ENCODE assay signal across 19 cellular contexts in the genomic region with DNA sequence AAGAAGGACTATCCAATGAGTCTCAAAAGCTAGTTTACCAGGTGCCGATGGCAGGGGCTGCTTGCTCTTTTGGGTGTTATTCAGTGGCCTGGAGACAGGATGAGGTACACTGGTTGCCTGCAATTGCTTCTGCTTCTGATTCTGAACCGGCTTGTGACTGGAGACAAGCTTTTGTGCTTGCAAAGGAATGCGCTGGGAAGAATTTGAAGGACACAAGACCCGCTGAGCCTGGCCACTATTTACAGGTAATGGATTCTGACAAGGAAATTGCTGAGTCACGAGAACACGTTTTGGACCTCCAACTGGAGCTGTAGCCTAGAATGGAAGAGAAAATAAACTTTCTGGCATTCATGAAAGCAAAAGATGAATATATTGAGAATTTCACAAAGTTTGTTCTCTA. TPM values are rescaled to one million over a fixed set of nuclear protein-coding genes. Genes with fewer than 3 reads are reported as not detected.
DNase-seq lines count a peak whose midpoint lies in the region; ATAC-seq, FAIRE-seq and TF ChIP-seq lines count a peak whose summit lies in the region.
"Had no signal": no experiment of that assay in that cellular context is flagged by ENCODE, and none has a peak within 500 bp of the region (broad histone marks: within the 10 kb centered on the region; RNA-seq: fewer than 3 reads in every experiment).

No MANE protein-coding gene starts in this region.

- H3K27ac ChIP-seq in A549 (peak overlapping the region in 1 of 2 experiments; percentile 48; a peak in 3 of 6 replicates), SK-N-SH (ENCODE audit: low read depth in 2 of 2, low read length in 1 of 2) (no peak overlapping the region), mesendoderm (ENCODE audit: low read depth, low read length) (no peak overlapping the region)

- H2BK120ac ChIP-seq in mesendoderm (ENCODE audit: low read depth, low read length) = no peak overlapping the region

- H3K9me3 Mint-ChIP-seq in natural killer cell treated with Interleukin-12 subunit alpha and Interleukin-12 subunit beta and Interleukin-15 and Interleukin-18, amount 100 ng/mL, for 72 hours = no peaks in the 10 kb centered on the region
- H3K9me3 Mint-ChIP-seq: CD8-positive, alpha-beta memory T cell had no signal

- no peaks in the 10 kb centered on the region for H4K20me1 ChIP-seq in SK-N-SH (ENCODE audit: insufficient read depth)

- FAIRE-seq in A549 (lab: Jason Lieb, UNC) = no peak

- H2BK15ac ChIP-seq in mesendoderm (replicated peaks; ENCODE audit: low read depth) = no peak overlapping the region

- H3K4me2 ChIP-seq in A549 (no peak overlapping the region), SK-N-SH (no peak overlapping the region), mesendoderm (ENCODE audit: low read length) (no peak overlapping the region)
- H3K4me2 ChIP-seq: BLaER1 treated with 17β-estradiol and CSF1 and Interleukin-3, amounts not matched to agents 10 nM and 100 nM had no signal

- DNase-seq in A549 (ENCODE audit: low read depth in 1 of 2, low spot score in 1 of 2) (no peak), ELF-1 (ENCODE audit: low read depth, low spot score) (peak; percentile 45), SK-N-SH (no peak), mesendoderm (peak; percentile 13), NCI-H2171 (lab: John Stamatoyannopoulos, UW) (no peak)
- DNase-seq in natural killer cell treated with Interleukin-12 subunit alpha and Interleukin-12 subunit beta and Interleukin-15 and Interleukin-18, amount 100 ng/mL, for 72 hours (ENCODE audit: low spot score) = no peak
- DNase-seq: CD8-positive, alpha-beta memory T cell; DMS79 treated with DMSO at 0.1 percent for 48 hours; KBM-7; NCI-H1417; NCI-H187; NCI-H2107; NCI-H226; NCI-H524; NCI-H82; SHP77 had no signal

- no peak overlapping the region for H2BK5ac ChIP-seq in mesendoderm (ENCODE audit: low read length)

- 85% methylated on average over 6 of the region's 6 CpGs for WGBS in A549 (ENCODE audit: missing lambda C conversion rate)
- 81% methylated on average over 6 of the region's 6 CpGs for WGBS in SK-N-SH (ENCODE audit: low lambda C conversion rate)
- no CpG with 5 or more reads among the region's 6 CpGs for WGBS in mesendoderm (ENCODE audit: extremely low coverage, insufficient coverage, low lambda C conversion rate)

- no peaks in the 10 kb centered on the region for H3K27me3 Mint-ChIP-seq in natural killer cell treated with Interleukin-12 subunit alpha and Interleukin-12 subunit beta and Interleukin-15 and Interleukin-18, amount 100 ng/mL, for 72 hours

- no peak for TF ChIP-seq RAD21 in A549 (conservative IDR thresholded peaks at IDR 0.05 in 1 of 2, IDR thresholded peaks at IDR 0.05 in 1 of 2)
- no peak for TF ChIP-seq RAD21 in SK-N-SH (IDR thresholded peaks at IDR 0.05; ENCODE audit: low read length)

- H3F3A ChIP-seq in SK-N-SH (replicated peaks; ENCODE audit: insufficient read depth) = peaks cover 12% of the 10 kb centered on the region

- CTCF ChIA-PET in A549 (lab: Yijun Ruan, JAX) = interaction anchor here (1.1 to 2.0 kb wide), 4 partner anchors 11 to 21 kb away, joined by 3 to 8 read pairs (median 3); no protein-coding TSS in a partner anchor
- CTCF ChIA-PET in SK-N-SH (lab: Yijun Ruan, JAX) = no interaction called here

- H3K4me3 ChIP-seq in A549 (no peak overlapping the region), SK-N-SH (ENCODE audit: low read depth in 2 of 2, low read length in 1 of 2) (no peak overlapping the region), mesendoderm (ENCODE audit: low read length) (no peak overlapping the region)
- H3K4me3 ChIP-seq: BLaER1 treated with 17β-estradiol and CSF1 and Interleukin-3, amounts not matched to agents 10 nM and 100 nM had no signal

- TF ChIP-seq EP300 in A549 (IDR thresholded peaks at IDR 0.05) = no peak
- no peak for TF ChIP-seq EP300 in SK-N-SH (IDR thresholded peaks at IDR 0.05; ENCODE audit: borderline replicate concordance in 1 of 2, low read depth in 1 of 2, low read length in 1 of 2)

- H4K8ac ChIP-seq in mesendoderm (ENCODE audit: low read depth, low read length) = no peak overlapping the region

- peaks cover 12 to 21% of the 10 kb centered on the region in 2 donors for H3K4me1 Mint-ChIP-seq in natural killer cell treated with Interleukin-12 subunit alpha and Interleukin-12 subunit beta and Interleukin-15 and Interleukin-18, amount 100 ng/mL, for 72 hours (ENCODE audit: low read depth in 2 of 2)

- peaks cover 41% of the 10 kb centered on the region for H3K79me1 ChIP-seq in mesendoderm (ENCODE audit: low read length)

- H3K4ac ChIP-seq in mesendoderm (ENCODE audit: low read depth, low read length) = no peak overlapping the region

- no peaks in the 10 kb centered on the region for H3K9me2 ChIP-seq in SK-N-SH

- H3K27ac Mint-ChIP-seq in natural killer cell treated with Interleukin-12 subunit alpha and Interleukin-12 subunit beta and Interleukin-15 and Interleukin-18, amount 100 ng/mL, for 72 hours = no peak overlapping the region
- H3K27ac Mint-ChIP-seq: CD8-positive, alpha-beta memory T cell had no signal

- H3K27me3 ChIP-seq in SK-N-SH (ENCODE audit: insufficient read depth) (no peaks in the 10 kb centered on the region), mesendoderm (ENCODE audit: insufficient read depth, low read length, poor library complexity) (no peaks in the 10 kb centered on the region)
- H3K27me3 ChIP-seq: BLaER1 treated with 17β-estradiol and CSF1 and Interleukin-3, amounts not matched to agents 10 nM and 100 nM had no signal

- POLR2A ChIA-PET in A549 (lab: Yijun Ruan, JAX) = no interaction called here
- POLR2A ChIA-PET in SK-N-SH (lab: Yijun Ruan, JAX) = no interaction called here

- no peak overlapping the region for H3K18ac ChIP-seq in mesendoderm (ENCODE audit: low read length)

- H2AK5ac ChIP-seq in mesendoderm (ENCODE audit: low read length) = no peak overlapping the region

- H3K23ac ChIP-seq in mesendoderm (ENCODE audit: low read length) = no peak overlapping the region

- peaks cover 100% of the 10 kb centered on the region for H3K79me2 ChIP-seq in SK-N-SH (ENCODE audit: insufficient read depth)
- H3K79me2 ChIP-seq in mesendoderm (ENCODE audit: control insufficient read depth, insufficient read depth, low read length) = peaks cover 53% of the 10 kb centered on the region

- H3K9me3 ChIP-seq in A549 (no peaks in the 10 kb centered on the region), SK-N-SH (no peaks in the 10 kb centered on the region)
- H3K9me3 ChIP-seq: BLaER1 treated with 17β-estradiol and CSF1 and Interleukin-3, amounts not matched to agents 10 nM and 100 nM had no signal

- H2AFZ ChIP-seq in SK-N-SH (ENCODE audit: low read depth) = no peak overlapping the region

- H3K56ac ChIP-seq in mesendoderm (ENCODE audit: low read length) = no peak overlapping the region

- peaks cover 20% of the 10 kb centered on the region for H3K4me1 ChIP-seq in A549
- H3K4me1 ChIP-seq in SK-N-SH (ENCODE audit: control insufficient read depth in 1 of 2, insufficient read depth in 2 of 2, low read depth in 1 of 2, low read length in 1 of 2) = peaks cover 3 to 13% of the 10 kb centered on the region in 2 experiments; a peak in 3 of 4 replicates
- H3K4me1 ChIP-seq in mesendoderm (ENCODE audit: control insufficient read depth, low read depth, low read length) = no peaks in the 10 kb centered on the region

- H3K9ac ChIP-seq in SK-N-SH (no peak overlapping the region), mesendoderm (ENCODE audit: low read length) (no peak overlapping the region)
- H3K9ac ChIP-seq: BLaER1 treated with 17β-estradiol and CSF1 and Interleukin-3, amounts not matched to agents 10 nM and 100 nM had no signal

- H3K4me3 Mint-ChIP-seq in natural killer cell treated with Interleukin-12 subunit alpha and Interleukin-12 subunit beta and Interleukin-15 and Interleukin-18, amount 100 ng/mL, for 72 hours = no peak overlapping the region

- H3K36me3 ChIP-seq in SK-N-SH (replicated peaks in 1 of 2; ENCODE audit: control insufficient read depth in 1 of 2, insufficient read depth in 2 of 2, low read length in 1 of 2) = peaks cover 28 to 37% of the 10 kb centered on the region in 2 experiments
- H3K36me3 ChIP-seq in mesendoderm (ENCODE audit: control insufficient read depth, insufficient read depth, low read length) = peaks cover 26% of the 10 kb centered on the region

- TF ChIP-seq POLR2A in A549 (IDR thresholded peaks at IDR 0.05; ENCODE audit: low read length) = no peak

- TF ChIP-seq CTCF in A549 (IDR thresholded peaks at IDR 0.05) (no peak), SK-N-SH (IDR thresholded peaks at IDR 0.05) (no peak)

- ATAC-seq in A549 = no peak
- no peak for ATAC-seq in natural killer cell treated with Interleukin-12 subunit alpha and Interleukin-12 subunit beta and Interleukin-15 and Interleukin-18, amount 100 ng/mL, for 72 hours
- no peak for ATAC-seq in GM18868 (IDR thresholded peaks at IDR 0.05; ENCODE audit: unreplicated experiment)
- ATAC-seq: HCT116 had no signal

- H4K5ac ChIP-seq in mesendoderm (ENCODE audit: low read length) = no peak overlapping the region

- peaks cover 42% of the 10 kb centered on the region for H3K36me3 Mint-ChIP-seq in natural killer cell treated with Interleukin-12 subunit alpha and Interleukin-12 subunit beta and Interleukin-15 and Interleukin-18, amount 100 ng/mL, for 72 hours

RNA-seq across cellular contexts. Expression of a gene that starts 5.8 kb away (rescaled TPM):
- polyA plus RNA-seq in A549 (2011; rRNA removed) = 116 and 123 TPM in 2 replicates
- 86.3 and 92.5 TPM in 2 replicates for polyA plus RNA-seq in A549 (2012; cell fraction: cytosol; rRNA removed)
- polyA plus RNA-seq in A549 (2012; cell fraction: nucleus; rRNA removed) = 55.4 and 79.5 TPM in 2 replicates
- polyA plus RNA-seq in A549 (2017; fragmentation: RNase III; extraction: RNeasy Plus Mini Kit Qiagen cat#74134 plus additional on column Dnase treatment) = 107 to 125 TPM (median 117 TPM) in 3 replicates
- 63.4 and 70.5 TPM in 2 replicates for polyA minus RNA-seq in A549 (2011; rRNA and poly(A)+ RNA removed)
- 24.6 and 27.6 TPM in 2 replicates for polyA plus RNA-seq in SK-N-SH (2012; rRNA removed)
- 27.6 and 29.6 TPM in 2 replicates for polyA plus RNA-seq in SK-N-SH (2012; cell fraction: cytosol; rRNA removed)
- polyA plus RNA-seq in SK-N-SH (2012; cell fraction: nucleus; rRNA removed) = 11.1 and 15.1 TPM in 2 replicates
- 91.0 TPM for polyA plus RNA-seq in mesendoderm (2013, experiment 1 of 2)
- polyA plus RNA-seq in mesendoderm (2013, experiment 2 of 2) = 89.8 TPM
- total RNA-seq in natural killer cell treated with Interleukin-12 subunit alpha and Interleukin-12 subunit beta and Interleukin-15 and Interleukin-18, amount 100 ng/mL, for 72 hours = 10 to 100 TPM; 45.1 to 80.8 TPM

RNA-seq across cellular contexts. Expression of a gene that starts 6.2 kb away (rescaled TPM):
- polyA plus RNA-seq in A549 (2011; rRNA removed) = 79.9 and 96.3 TPM in 2 replicates
- 43.8 and 47.8 TPM in 2 replicates for polyA plus RNA-seq in A549 (2012; cell fraction: cytosol; rRNA removed)
- 41.3 and 44.8 TPM in 2 replicates for polyA plus RNA-seq in A549 (2012; cell fraction: nucleus; rRNA removed)
- 37.1 to 40.9 TPM (median 37.6 TPM) in 3 replicates for polyA plus RNA-seq in A549 (2017; fragmentation: RNase III; extraction: RNeasy Plus Mini Kit Qiagen cat#74134 plus additional on column Dnase treatment)
- polyA minus RNA-seq in A549 (2011; rRNA and poly(A)+ RNA removed) = 114 and 140 TPM in 2 replicates
- polyA plus RNA-seq in SK-N-SH (2012; rRNA removed) = 23.4 and 31.2 TPM in 2 replicates
- 23.7 and 25.3 TPM in 2 replicates for polyA plus RNA-seq in SK-N-SH (2012; cell fraction: cytosol; rRNA removed)
- polyA plus RNA-seq in SK-N-SH (2012; cell fraction: nucleus; rRNA removed) = 27.4 and 32.0 TPM in 2 replicates
- polyA plus RNA-seq in mesendoderm (2013, experiment 1 of 2) = 39.7 TPM
- polyA plus RNA-seq in mesendoderm (2013, experiment 2 of 2) = 40.9 TPM
- 10 to 100 TPM; 39.6 to 40.1 TPM for total RNA-seq in natural killer cell treated with Interleukin-12 subunit alpha and Interleukin-12 subunit beta and Interleukin-15 and Interleukin-18, amount 100 ng/mL, for 72 hours

RNA-seq across cellular contexts. Expression of a gene that starts 25.8 kb away (rescaled TPM):
- polyA plus RNA-seq in A549 (2011; rRNA removed) = 0.09 and 0.19 TPM in 2 replicates
- polyA plus RNA-seq in A549 (2012; cell fraction: cytosol; rRNA removed) = 0.01 and 0.03 TPM in 2 replicates
- polyA plus RNA-seq in A549 (2012; cell fraction: nucleus; rRNA removed) = 0.05 and 0.07 TPM in 2 replicates
- polyA plus RNA-seq in A549 (2017; fragmentation: RNase III; extraction: RNeasy Plus Mini Kit Qiagen cat#74134 plus additional on column Dnase treatment) = 0.03 to 0.09 TPM (median 0.07 TPM) in 3 replicates
- polyA minus RNA-seq in A549 (2011; rRNA and poly(A)+ RNA removed) = 0.08 and 0.19 TPM in 2 replicates
- 0.02 TPM in 1 of 2 replicates, not detected in the other for polyA plus RNA-seq in SK-N-SH (2012; rRNA removed)
- 0.03 TPM in 1 of 2 replicates, not detected in the other for polyA plus RNA-seq in SK-N-SH (2012; cell fraction: cytosol; rRNA removed)
- polyA plus RNA-seq in SK-N-SH (2012; cell fraction: nucleus; rRNA removed) = 0.02 and 0.06 TPM in 2 replicates
- polyA plus RNA-seq in mesendoderm (2013, experiment 1 of 2) = not detected
- not detected for polyA plus RNA-seq in mesendoderm (2013, experiment 2 of 2)
- total RNA-seq in natural killer cell treated with Interleukin-12 subunit alpha and Interleukin-12 subunit beta and Interleukin-15 and Interleukin-18, amount 100 ng/mL, for 72 hours = 1 to 10 TPM; 1.3 to 4.1 TPM

RNA-seq across cellular contexts. Expression of a gene that starts 27.4 kb away (rescaled TPM):
- 12.9 and 13.1 TPM in 2 replicates for polyA plus RNA-seq in A549 (2011; rRNA removed)
- polyA plus RNA-seq in A549 (2012; cell fraction: cytosol; rRNA removed) = 4.7 and 6.9 TPM in 2 replicates
- 2.4 and 3.0 TPM in 2 replicates for polyA plus RNA-seq in A549 (2012; cell fraction: nucleus; rRNA removed)
- 9.1 to 10.8 TPM (median 9.6 TPM) in 3 replicates for polyA plus RNA-seq in A549 (2017; fragmentation: RNase III; extraction: RNeasy Plus Mini Kit Qiagen cat#74134 plus additional on column Dnase treatment)
- polyA minus RNA-seq in A549 (2011; rRNA and poly(A)+ RNA removed) = 5.9 and 8.5 TPM in 2 replicates
- polyA plus RNA-seq in SK-N-SH (2012; rRNA removed) = 34.6 and 44.1 TPM in 2 replicates
- 53.8 and 56.9 TPM in 2 replicates for polyA plus RNA-seq in SK-N-SH (2012; cell fraction: cytosol; rRNA removed)
- 13.4 and 20.1 TPM in 2 replicates for polyA plus RNA-seq in SK-N-SH (2012; cell fraction: nucleus; rRNA removed)
- polyA plus RNA-seq in mesendoderm (2013, experiment 1 of 2) = 17.0 TPM
- polyA plus RNA-seq in mesendoderm (2013, experiment 2 of 2) = 17.2 TPM
- 1 to 10 TPM; 1.8 to 3.0 TPM for total RNA-seq in natural killer cell treated with Interleukin-12 subunit alpha and Interleukin-12 subunit beta and Interleukin-15 and Interleukin-18, amount 100 ng/mL, for 72 hours

Comparison
In these comparisons a context has a peak if more than half of its experiments do, and no peak if none do; other contexts are left out.
1. DNase-seq: peak in ELF-1 (single experiment) and mesendoderm (single experiment); none in A549 (0 of 2), SK-N-SH (single experiment), natural killer cell treated with Interleukin-12 subunit alpha and Interleukin-12 subunit beta and Interleukin-15 and Interleukin-18, amount 100 ng/mL, for 72 hours (single experiment) and NCI-H2171 (single experiment).